ENCODE assay signal across 11 cellular contexts in genomic region chr7:7157887-7158271, GRCh38. TPM values are rescaled to one million over a fixed set of nuclear protein-coding genes. Genes with fewer than 3 reads are reported as not detected.
A peak's percentile ranks its signal among the peaks of the same experiment; 100 is the strongest.
DNase-seq lines count a peak whose midpoint lies in the region; ATAC-seq and TF ChIP-seq lines count a peak whose summit lies in the region.
"Had no signal": no experiment of that assay in that cellular context is flagged by ENCODE, and none has a peak within 500 bp of the region (broad histone marks: within the 10 kb centered on the region; RNA-seq: fewer than 3 reads in every experiment).

No MANE protein-coding gene starts in this region.

- H3K36me3 ChIP-seq in upper lobe of right lung, result no peaks in the 10 kb centered on the region

- peak overlapping the region; percentile 58 to 77 (median 63) for H3K4me3 Mint-ChIP-seq in T-cell
- H3K4me3 Mint-ChIP-seq: nephron progenitor cell had no signal

- ATAC-seq in GM21381 (IDR thresholded peaks at IDR 0.05; ENCODE audit: unreplicated experiment) (peak; percentile 1), T-cell (replicated peaks in 1 of 4) (no peak), upper lobe of right lung (no peak)

- H3K4me3 ChIP-seq in upper lobe of right lung, result no peak overlapping the region

- POLR2A ChIA-PET in T-cell (lab: Charles Lee), result no interaction called here

- H3K4me1 ChIP-seq in upper lobe of right lung, result peaks cover 4% of the 10 kb centered on the region

- no peaks in the 10 kb centered on the region for H3K9me3 ChIP-seq in upper lobe of right lung

- H3K27ac ChIP-seq in upper lobe of right lung, result no peak overlapping the region
- H3K27ac ChIP-seq: VCaP had no signal

- no peaks in the 10 kb centered on the region for H3K27me3 ChIP-seq in upper lobe of right lung

- peak; percentile 70 for DNase-seq in AG08395 (ENCODE audit: low spot score)
- no peak for DNase-seq in T-cell
- peak; percentile 50 for DNase-seq in foreskin melanocyte
- no peak for DNase-seq in upper lobe of right lung
- no peak for DNase-seq in LoVo (ENCODE audit: low spot score)
- no peak for DNase-seq in NOMO-1 treated with DMSO at 0.1 percent for 48 hours (lab: John Stamatoyannopoulos, UW; ENCODE audit: unreplicated experiment)
- DNase-seq in ecto neural progenitor cell (ENCODE audit: low spot score), result no peak
- DNase-seq: NCI-H1436, nephron progenitor cell had no signal

- peaks cover 8 to 15% (median 11%) of the 10 kb centered on the region in 3 donors for H3K9me3 Mint-ChIP-seq in T-cell

- H3K36me3 Mint-ChIP-seq in T-cell, result peaks cover 9% of the 10 kb centered on the region

- H3K27ac Mint-ChIP-seq in T-cell, result peak overlapping the region; percentile 96 to 98
- H3K27ac Mint-ChIP-seq: nephron progenitor cell had no signal

- H3K4me1 Mint-ChIP-seq in T-cell, result peaks cover 50 to 63% (median 62%) of the 10 kb centered on the region in 3 donors
- H3K4me1 Mint-ChIP-seq: nephron progenitor cell had no signal

- intact Hi-C loops in upper lobe of right lung (cut with DNase I), result no loop called here

- CTCF ChIA-PET in T-cell (lab: Charles Lee), result no interaction called here

- no peak for TF ChIP-seq CTCF in upper lobe of right lung (IDR thresholded peaks at IDR 0.05)

- no peaks in the 10 kb centered on the region for H3K27me3 Mint-ChIP-seq in T-cell

RNA-seq across cellular contexts. Expression of gene C1GALT1, which starts 24.5 kb away (rescaled TPM):
- total RNA-seq in T-cell (10 to 100 TPM; 32.9 to 45.0 (median 44.0) TPM), upper lobe of right lung (33.9 TPM)

Comparison
In these comparisons a context has a peak if more than half of its experiments do, and no peak if none do; other contexts are left out.
1. DNase-seq: peak in AG08395 (single experiment) and foreskin melanocyte (single experiment); none in T-cell (0 of 34), upper lobe of right lung (single experiment), LoVo (single experiment), NOMO-1 treated with DMSO at 0.1 percent for 48 hours (single experiment) and ecto neural progenitor cell (single experiment).